16 cellular contexts compared by ENCODE assay signal in genomic region chr4:136505020-136505419, GRCh38.
DNase-seq lines count a peak whose midpoint lies in the region; ATAC-seq and TF ChIP-seq lines count a peak whose summit lies in the region.
"Had no signal": no experiment of that assay in that cellular context is flagged by ENCODE, and none has a peak within 500 bp of the region (broad histone marks: within the 10 kb centered on the region; RNA-seq: fewer than 3 reads in every experiment).

No MANE protein-coding gene starts in this region.

- ATAC-seq in RWPE2 (ENCODE audit: low read depth) = peak; percentile 17; the same call in 1 of the 3 replicates
- ATAC-seq: right lobe of liver, T-cell had no signal

- WGBS in sigmoid colon, 2 donors = 71 to 75% methylated on average over 1 of the region's 1 CpG

- intact Hi-C loops in sigmoid colon (cut with DNase I) = no loop called here
- intact Hi-C loops in posterior cingulate gyrus (cut with DNase I) = no loop called here

- H3K27me3 ChIP-seq in RWPE2 (ENCODE audit: insufficient read depth, poor library complexity, severe bottlenecking) (peaks cover under 1% of the 10 kb centered on the region), kidney epithelial cell (ENCODE audit: control insufficient read depth, insufficient read depth, low read length) (no peaks in the 10 kb centered on the region), sigmoid colon (no peaks in the 10 kb centered on the region)
- H3K27me3 ChIP-seq: colonic mucosa, Peyer's patch, right lobe of liver had no signal

- TF ChIP-seq CTCF in RWPE2 (IDR thresholded peaks at IDR 0.05; ENCODE audit: poor library complexity, severe bottlenecking) = no peak
- TF ChIP-seq CTCF in kidney epithelial cell (IDR thresholded peaks at IDR 0.05; ENCODE audit: insufficient read depth, low read length, poor library complexity, severe bottlenecking) = no peak
- no peak for TF ChIP-seq CTCF in sigmoid colon (IDR thresholded peaks at IDR 0.05)

- H3K36me3 ChIP-seq in RWPE2 (ENCODE audit: low read depth) (no peaks in the 10 kb centered on the region), kidney epithelial cell (ENCODE audit: control insufficient read depth, insufficient read depth, low read length) (no peaks in the 10 kb centered on the region), sigmoid colon (no peaks in the 10 kb centered on the region)
- H3K36me3 ChIP-seq: colonic mucosa, Peyer's patch, right lobe of liver had no signal

- TF ChIP-seq EP300 in sigmoid colon (IDR thresholded peaks at IDR 0.05) = no peak

- no peaks in the 10 kb centered on the region for H3K9me3 ChIP-seq in RWPE2 (ENCODE audit: severe bottlenecking)
- peaks cover 0 to 3% (median 0%) of the 10 kb centered on the region in 4 donors for H3K9me3 ChIP-seq in sigmoid colon
- H3K9me3 ChIP-seq: colonic mucosa, Peyer's patch, right lobe of liver had no signal

- H3K27ac ChIP-seq in RWPE2 (ENCODE audit: poor library complexity, severe bottlenecking) (no peak overlapping the region), sigmoid colon (no peak overlapping the region)
- H3K27ac ChIP-seq: colonic mucosa, Peyer's patch, right lobe of liver had no signal

- no peak for TF ChIP-seq POLR2A in sigmoid colon (IDR thresholded peaks at IDR 0.05)

- H3K4me3 ChIP-seq in RWPE2 (ENCODE audit: severe bottlenecking) = no peak overlapping the region
- no peak overlapping the region for H3K4me3 ChIP-seq in kidney epithelial cell (ENCODE audit: low read depth, low read length)
- no peak overlapping the region for H3K4me3 ChIP-seq in sigmoid colon
- H3K4me3 ChIP-seq: colonic mucosa, Peyer's patch, right lobe of liver had no signal

- H3K4me1 ChIP-seq in RWPE2 (ENCODE audit: insufficient read depth, poor library complexity, severe bottlenecking) = no peaks in the 10 kb centered on the region
- no peaks in the 10 kb centered on the region for H3K4me1 ChIP-seq in sigmoid colon
- H3K4me1 ChIP-seq: colonic mucosa, Peyer's patch, right lobe of liver had no signal

- DNase-seq in DMS 273 treated with DMSO at 0.1 percent for 48 hours (lab: John Stamatoyannopoulos, UW) = peak; percentile 23
- peak; percentile 42 for DNase-seq in NCI-H1417 treated with DMSO at 0.1 percent for 48 hours (lab: John Stamatoyannopoulos, UW)
- DNase-seq in RWPE2 (ENCODE audit: low spot score) = no peak
- DNase-seq in kidney epithelial cell (ENCODE audit: low read depth) = peak; percentile 10
- DNase-seq in sigmoid colon = no peak
- DNase-seq in COLO829 (ENCODE audit: low spot score) = no peak
- no peak for DNase-seq in hippocampal formation (lab: John Stamatoyannopoulos, UW)
- DNase-seq in posterior cingulate gyrus = no peak
- DNase-seq: colonic mucosa; DMS79 treated with DMSO at 0.1 percent for 48 hours; NCI-H526; Peyer's patch; right lobe of liver; stimulated activated CD4-positive, alpha-beta T cell treated with anti-CD3 and anti-CD28 coated beads, Interleukin-2, amount 100 ng/mL, for 24 hours; substantia nigra; T-cell had no signal

Comparison
In these comparisons a context has a peak if more than half of its experiments do, and no peak if none do; other contexts are left out.
1. DNase-seq: peak in DMS 273 treated with DMSO at 0.1 percent for 48 hours (single experiment), NCI-H1417 treated with DMSO at 0.1 percent for 48 hours (single experiment) and kidney epithelial cell (single experiment); none in RWPE2 (single experiment), sigmoid colon (single experiment), COLO829 (single experiment), hippocampal formation (0 of 2) and posterior cingulate gyrus (0 of 10).